Comparison of ENCODE assay signal across 1 cellular context in genomic region chr3:50358927-50359759, GRCh38.
TF ChIP-seq lines count a peak whose summit lies in the region.

Gene TMEM115 (minus strand): TSS chr3:50359521. CDS start chr3:50359063, 458 bp downstream.

TF ChIP-seq in K562, 482 proteins besides CTCF, POLR2A, EP300 and RAD21 (continued from another document and continues in another):
- TF ChIP-seq PHF8 (IDR thresholded peaks at IDR 0.05; ENCODE audit: borderline replicate concordance, low read length) (peak; percentile 83; the same call in 1 of the 2 replicates), ELF1 (tag; IDR thresholded peaks at IDR 0.05) (peak; percentile 94), MAX (CRISPR knock-in tag; IDR thresholded peaks at IDR 0.05) (no peak; the same call in 1 of the 2 replicates), EP400 (IDR thresholded peaks at IDR 0.05) (peak; percentile 37; the same call in 1 of the 2 replicates), CBFB (CRISPR knock-in tag; IDR thresholded peaks at IDR 0.05) (peak; percentile 60; the same call in 1 of the 2 replicates), ZNF197 (CRISPR knock-in tag; IDR thresholded peaks at IDR 0.05; ENCODE audit: low read depth) (peak; percentile 80), MGA (IDR thresholded peaks at IDR 0.05) (peak; percentile 72), ATF1 (CRISPR knock-in tag; IDR thresholded peaks at IDR 0.05) (no peak), ATF1 (tag; IDR thresholded peaks at IDR 0.05) (peak; percentile 80; the same call in 1 of the 2 replicates), MBD2 (IDR thresholded peaks at IDR 0.05; ENCODE audit: borderline replicate concordance, low read depth) (peak; percentile 97), HMG20A (CRISPR knock-in tag; conservative IDR thresholded peaks at IDR 0.05) (no peak), ZBTB11 (CRISPR knock-in tag; IDR thresholded peaks at IDR 0.05) (peak in 1 of 3 experiments; percentile 89; a peak in 2 of 6 replicates), NKRF (IDR thresholded peaks at IDR 0.05; ENCODE audit: borderline replicate concordance) (no peak), CTBP1 (IDR thresholded peaks at IDR 0.05; ENCODE audit: borderline replicate concordance) (0 out of 2 replicates have a peak, but pooled peaks have one; percentile 38), RBM15 (IDR thresholded peaks at IDR 0.05; ENCODE audit: insufficient read depth, low read length) (no peak), ZNF668 (CRISPR knock-in tag; IDR thresholded peaks at IDR 0.05) (no peak), SNRNP70 (optimal IDR thresholded peaks at IDR 0.05; ENCODE audit: low read depth, low read length) (no peak), ZBTB40 (IDR thresholded peaks at IDR 0.05) (peak; percentile 91), ZBTB40 (CRISPR knock-in tag; IDR thresholded peaks at IDR 0.05) (no peak), ZFX (CRISPR knock-in tag; IDR thresholded peaks at IDR 0.05) (peak; percentile 98), ZBTB7A (IDR thresholded peaks at IDR 0.05; ENCODE audit: borderline replicate concordance, control insufficient read depth, low read depth, low read length) (0 out of 2 replicates have a peak, but pooled peaks have one; percentile 19), ZNF584 (CRISPR knock-in tag; IDR thresholded peaks at IDR 0.05; ENCODE audit: low read depth) (peak; percentile 93), KLF6 (CRISPR knock-in tag; IDR thresholded peaks at IDR 0.05; ENCODE audit: borderline replicate concordance) (0 out of 2 replicates have a peak, but pooled peaks have one; percentile 6), GABPB2 (CRISPR knock-in tag; conservative IDR thresholded peaks at IDR 0.05) (no peak)
